In genomic region chr6:13183446-13184088, GRCh38 we compare ENCODE assay signal across 18 cellular contexts.
"Had no signal": no experiment of that assay in that cellular context is flagged by ENCODE, and none has a peak within 500 bp of the region (broad histone marks: within the 10 kb centered on the region; RNA-seq: fewer than 3 reads in every experiment).

No MANE protein-coding gene starts in this region.

- H3K4me3 Mint-ChIP-seq: activated B cell treated with CpG ODN at 0.5 μM for 24 hours; activated CD4-positive, alpha-beta memory T cell treated with anti-CD3 and anti-CD28 coated beads for 36 hours; effector memory CD8-positive, alpha-beta T cell; memory B cell; natural killer cell treated with Interleukin-12 subunit alpha and Interleukin-12 subunit beta and Interleukin-15 and Interleukin-18, amount 100 ng/mL, for 72 hours; stimulated activated naive CD8-positive, alpha-beta T cell treated with anti-CD3 and anti-CD28 coated beads, Interleukin-15, Interleukin-2, amounts not matched to agents 100 ng/mL and 50 ng/mL, for 24 hours had no signal

- H3K9me3 Mint-ChIP-seq: activated B cell treated with CpG ODN at 0.5 μM for 24 hours; activated CD4-positive, alpha-beta memory T cell treated with anti-CD3 and anti-CD28 coated beads for 36 hours; effector memory CD8-positive, alpha-beta T cell; memory B cell; natural killer cell treated with Interleukin-12 subunit alpha and Interleukin-12 subunit beta and Interleukin-15 and Interleukin-18, amount 100 ng/mL, for 72 hours; stimulated activated naive CD8-positive, alpha-beta T cell treated with anti-CD3 and anti-CD28 coated beads, Interleukin-15, Interleukin-2, amounts not matched to agents 100 ng/mL and 50 ng/mL, for 24 hours had no signal

- H3K4me1 Mint-ChIP-seq: activated B cell treated with CpG ODN at 0.5 μM for 24 hours, memory B cell had no signal

- H3K36me3 Mint-ChIP-seq: activated CD4-positive, alpha-beta memory T cell treated with anti-CD3 and anti-CD28 coated beads for 36 hours; brain; memory B cell; natural killer cell treated with Interleukin-12 subunit alpha and Interleukin-12 subunit beta and Interleukin-15 and Interleukin-18, amount 100 ng/mL, for 72 hours had no signal

- DNase-seq: activated B cell treated with CpG ODN at 0.5 μM for 24 hours; activated CD4-positive, alpha-beta memory T cell treated with anti-CD3 and anti-CD28 coated beads for 36 hours; activated CD4-positive, alpha-beta T cell treated with anti-CD3 and anti-CD28 coated beads for 4 hours; activated naive CD4-positive, alpha-beta T cell treated with Interleukin-2 at 50 U/mL for 16 hours; activated T-cell treated with anti-CD3 and anti-CD28 coated beads, Interleukin-2, amount 50 U/mL, for 48 hours; effector memory CD8-positive, alpha-beta T cell; esophagus squamous epithelium; left colon; ovary; substantia nigra; T-helper 1 cell; T1000; thyroid gland; upper lobe of right lung had no signal

- H3K27me3 Mint-ChIP-seq: brain; stimulated activated naive CD8-positive, alpha-beta T cell treated with anti-CD3 and anti-CD28 coated beads, Interleukin-15, Interleukin-2, amounts not matched to agents 100 ng/mL and 50 ng/mL, for 24 hours had no signal

- H3K27ac Mint-ChIP-seq: activated B cell treated with CpG ODN at 0.5 μM for 24 hours; activated CD4-positive, alpha-beta memory T cell treated with anti-CD3 and anti-CD28 coated beads for 36 hours; effector memory CD8-positive, alpha-beta T cell; memory B cell; natural killer cell treated with Interleukin-12 subunit alpha and Interleukin-12 subunit beta and Interleukin-15 and Interleukin-18, amount 100 ng/mL, for 72 hours; stimulated activated naive CD8-positive, alpha-beta T cell treated with anti-CD3 and anti-CD28 coated beads, Interleukin-15, Interleukin-2, amounts not matched to agents 100 ng/mL and 50 ng/mL, for 24 hours had no signal

- ATAC-seq: effector memory CD8-positive, alpha-beta T cell; left colon; upper lobe of right lung had no signal
